Comparison of ENCODE assay signal across 18 cellular contexts in the genomic region with DNA sequence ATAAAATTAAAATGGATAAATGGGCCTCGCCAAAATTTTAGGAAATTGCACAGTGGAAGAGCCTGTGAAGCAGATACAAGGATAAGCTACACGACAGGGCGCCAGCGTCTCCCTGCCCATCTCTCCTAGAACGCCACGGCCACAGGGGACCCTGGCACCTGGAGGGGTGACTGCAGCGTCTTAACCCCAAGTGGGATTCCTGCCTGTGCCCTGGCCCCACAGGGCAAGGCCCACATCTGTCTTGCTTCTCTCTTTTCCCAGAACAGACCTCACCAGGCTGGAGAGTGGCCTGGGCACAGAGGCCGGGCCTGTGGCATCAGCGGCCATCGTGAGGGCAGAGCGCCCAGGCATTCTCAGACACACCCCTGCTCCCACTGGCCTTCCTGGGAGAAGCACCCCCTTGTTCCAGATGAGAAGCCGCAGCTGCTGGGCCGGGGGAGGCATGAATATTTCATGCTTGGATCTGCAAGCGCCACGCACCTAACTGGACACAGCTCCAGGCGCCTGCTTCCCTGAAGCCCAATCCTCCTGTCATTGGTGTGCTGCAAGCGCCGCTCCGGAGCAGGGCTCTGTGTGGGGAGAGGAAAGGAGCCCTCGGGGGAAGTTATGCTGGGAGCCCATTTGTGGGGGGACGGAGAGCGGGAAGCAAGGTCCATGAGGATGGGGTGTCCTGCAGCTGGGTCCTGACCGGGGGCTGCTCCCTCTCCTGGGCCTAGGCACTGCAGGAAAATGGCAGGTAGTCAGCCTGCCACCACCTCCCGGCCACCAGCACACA.
A peak's percentile ranks its signal among the peaks of the same experiment; 100 is the strongest.
DNase-seq lines count a peak whose midpoint lies in the region; ATAC-seq, FAIRE-seq and TF ChIP-seq lines count a peak whose summit lies in the region.
"Had no signal": no experiment of that assay in that cellular context is flagged by ENCODE, and none has a peak within 500 bp of the region (broad histone marks: within the 10 kb centered on the region; RNA-seq: fewer than 3 reads in every experiment).

No MANE protein-coding gene starts in this region.

- peak overlapping the region; percentile 43 for H3K23ac ChIP-seq in neuronal stem cell (ENCODE audit: low read depth, low read length, poor library complexity)

- TF ChIP-seq POLR2A in K562 (conservative IDR thresholded peaks at IDR 0.05) (no peak), testis (IDR thresholded peaks at IDR 0.05) (no peak)

- no peak overlapping the region for H2BK5ac ChIP-seq in neuronal stem cell (ENCODE audit: low read length)

- H4K91ac ChIP-seq in neuronal stem cell (ENCODE audit: low read depth, low read length, poor library complexity), result no peak overlapping the region

- no peak for ATAC-seq in activated CD4-positive, CD25-positive, alpha-beta regulatory T cell treated with anti-CD3 and anti-CD28 coated beads, Interleukin-2, amount 50 U/mL, for 24 hours
- ATAC-seq in K562 (no peak), WTC11 (no peak)
- ATAC-seq: GM23338 had no signal

- no peaks in the 10 kb centered on the region for H3K79me2 ChIP-seq in K562 (ENCODE audit: control insufficient read depth, insufficient read depth, low read length)

- peaks cover 5% of the 10 kb centered on the region for H3K79me1 ChIP-seq in neuronal stem cell (ENCODE audit: low read depth, low read length)

- H3K9ac ChIP-seq in K562 (ENCODE audit: insufficient read depth in 1 of 2, low read depth in 2 of 2, low read length in 2 of 2) (no peak overlapping the region; a peak in 1 of 4 replicates), neuronal stem cell (ENCODE audit: low read depth, low read length, poor library complexity) (no peak overlapping the region)
- H3K9ac ChIP-seq: BLaER1 had no signal

- H2BK12ac ChIP-seq in neuronal stem cell (ENCODE audit: low read length), result no peak overlapping the region

- H3K27me3 Mint-ChIP-seq in WTC11 (ENCODE audit: low read depth), result no peaks in the 10 kb centered on the region

- no peak for TF ChIP-seq RAD21 in K562 (CRISPR knock-in tag; conservative IDR thresholded peaks at IDR 0.05 in 1 of 2, IDR thresholded peaks at IDR 0.05 in 1 of 2)

- H3K4ac ChIP-seq in neuronal stem cell (ENCODE audit: low read length), result no peak overlapping the region

- POLR2A ChIA-PET in K562 (lab: Yijun Ruan, JAX), result no interaction called here
- POLR2A ChIA-PET in WTC11 (lab: Charles Lee), result no interaction called here

- H3K14ac ChIP-seq in neuronal stem cell (ENCODE audit: low read length), result no peak overlapping the region

- in situ Hi-C loops in K562 (cut with MboI), result no loop called here

- H3K4me2 ChIP-seq in K562 (ENCODE audit: insufficient read depth, low read length), result no peak overlapping the region
- H3K4me2 ChIP-seq in neuronal stem cell (ENCODE audit: insufficient read depth, low read length, poor library complexity, severe bottlenecking), result no peak overlapping the region
- H3K4me2 ChIP-seq: GM23338 had no signal

- CTCF ChIA-PET in K562 (lab: Yijun Ruan, JAX; ENCODE audit: low intra/inter-chr PET ratio) (no interaction called here), WTC11 (lab: Charles Lee) (no interaction called here)

- H3K4me3 ChIP-seq in K562 (no peak overlapping the region), neuronal stem cell (ENCODE audit: low read length in 2 of 2) (peak overlapping the region in 1 of 2 donors; percentile 20), testis (no peak overlapping the region)
- H3K4me3 ChIP-seq: BLaER1, GM23338 had no signal

- TF ChIP-seq CTCF in K562 (IDR thresholded peaks at IDR 0.05 in 2 of 3, conservative IDR thresholded peaks at IDR 0.05 in 1 of 3; ENCODE audit: insufficient read depth in 2 of 3, low read depth in 1 of 3, low read length in 3 of 3) (no peak), testis (IDR thresholded peaks at IDR 0.05) (no peak), WTC11 (IDR thresholded peaks at IDR 0.05) (no peak)

- H4K20me1 ChIP-seq in K562 (replicated peaks; ENCODE audit: control insufficient read depth, insufficient read depth, low read length), result no peaks in the 10 kb centered on the region

- no peak overlapping the region for H2BK15ac ChIP-seq in neuronal stem cell (ENCODE audit: low read length)

- H3K9me3 ChIP-seq in K562 (replicated peaks; ENCODE audit: control insufficient read depth, insufficient read depth, low read depth, low read length) (no peaks in the 10 kb centered on the region), neuronal stem cell (replicated peaks in 1 of 2; ENCODE audit: control insufficient read depth in 2 of 2, insufficient read depth in 1 of 2, low read depth in 1 of 2, low read length in 2 of 2) (no peaks in the 10 kb centered on the region), testis (no peaks in the 10 kb centered on the region)
- H3K9me3 ChIP-seq: BLaER1 had no signal

- no peak overlapping the region for H3K4me3 Mint-ChIP-seq in WTC11
- H3K4me3 Mint-ChIP-seq: GM23338 had no signal

- no peaks in the 10 kb centered on the region for H3K9me1 ChIP-seq in K562 (ENCODE audit: control insufficient read depth, insufficient read depth, low read length)

- H2AK5ac ChIP-seq in neuronal stem cell (ENCODE audit: low read depth, low read length), result no peak overlapping the region

- BruUV-seq in K562 (replicated peaks; lab: Mats Ljungman, UMichigan), result no TSS peak

- H2AFZ ChIP-seq in K562 (ENCODE audit: low read depth, low read length) (no peak overlapping the region), neuronal stem cell (ENCODE audit: low read length) (no peak overlapping the region)
- H2AFZ ChIP-seq: GM23338 had no signal

- WGBS in K562 (ENCODE audit: insufficient coverage, low coverage, missing lambda C conversion rate), result 92% methylated on average over 18 of the region's 24 CpGs
- no CpG with 5 or more reads among the region's 24 CpGs for WGBS in neuronal stem cell (ENCODE audit: extremely low coverage in 2 of 2, insufficient read length in 2 of 2, insufficient replicate concordance in 1 of 2), 2 donors
- WGBS in testis, 2 donors, result 84 to 94% methylated on average over 8 to 24 of the region's 24 CpGs

- H3K27me3 ChIP-seq in K562 (ENCODE audit: control insufficient read depth in 2 of 2, insufficient read depth in 2 of 2, low read length in 2 of 2), result no peaks in the 10 kb centered on the region
- no peaks in the 10 kb centered on the region for H3K27me3 ChIP-seq in neuronal stem cell (ENCODE audit: control insufficient read depth in 3 of 3, insufficient read depth in 3 of 3, low read depth in 1 of 3, low read length in 3 of 3)
- no peaks in the 10 kb centered on the region for H3K27me3 ChIP-seq in testis
- H3K27me3 ChIP-seq: BLaER1 had no signal

- DNase-seq in activated CD4-positive, CD25-positive, alpha-beta regulatory T cell treated with anti-CD3 and anti-CD28 coated beads, Interleukin-2, amount 50 U/mL, for 72 hours, result peak; percentile 16
- DNase-seq in K562 (ENCODE audit: extremely low read depth in 1 of 4, low spot score in 3 of 4) (no peak), neuronal stem cell (ENCODE audit: low spot score) (no peak), testis (peak; percentile 9), WTC11 (ENCODE audit: low spot score) (no peak), SW480 (ENCODE audit: low spot score) (no peak), epidermal melanocyte (ENCODE audit: insufficient read length, low spot score) (no peak)
- DNase-seq: GF-D8; NCI-H1417 treated with DMSO at 0.1 percent for 48 hours; NCI-H1930; NCI-H2171; NCI-H446; NK-92 treated with Interleukin-12 subunit alpha and Interleukin-12 subunit beta, amount 100 ng/mL, for 24 hours had no signal

- H3K9me3 Mint-ChIP-seq in WTC11, result peaks cover under 1% of the 10 kb centered on the region; the same call in 1 of the 2 replicates

- H4K8ac ChIP-seq in neuronal stem cell (ENCODE audit: low read depth, low read length), result peak overlapping the region; percentile 43

- no peak overlapping the region for H3K18ac ChIP-seq in neuronal stem cell (ENCODE audit: low read length)

- no peak overlapping the region for H2BK120ac ChIP-seq in neuronal stem cell (ENCODE audit: low read depth, low read length)

- H3K27ac ChIP-seq in K562 (ENCODE audit: extremely low read depth, low read depth, low read length), result no peak overlapping the region
- no peak overlapping the region for H3K27ac ChIP-seq in neuronal stem cell (replicated peaks; ENCODE audit: low read length)
- H3K27ac ChIP-seq in testis, result no peak overlapping the region
- H3K27ac ChIP-seq: 22Rv1, BLaER1 had no signal

- no peak for FAIRE-seq in K562 (lab: Jason Lieb, UNC)
- FAIRE-seq: GM12891 had no signal

- no peaks in the 10 kb centered on the region for H3K36me3 ChIP-seq in K562 (ENCODE audit: control insufficient read depth, insufficient read depth, low read length)
- H3K36me3 ChIP-seq in neuronal stem cell (replicated peaks in 1 of 2; ENCODE audit: control insufficient read depth in 2 of 2, insufficient read depth in 2 of 2, low read length in 2 of 2), result no peaks in the 10 kb centered on the region
- H3K36me3 ChIP-seq in testis (ENCODE audit: low read depth, missing control alignments), result no peaks in the 10 kb centered on the region

- intact Hi-C loops in K562 (cut with micrococcal nuclease) (no loop called here), testis (cut with DNase I; ENCODE audit: low total_unique reads) (no loop called here)

- no peaks in the 10 kb centered on the region for H3K4me1 Mint-ChIP-seq in WTC11

- H3K4me1 ChIP-seq in K562 (replicated peaks in 1 of 2; ENCODE audit: control insufficient read depth in 2 of 2, insufficient read depth in 2 of 2, low read length in 2 of 2), result peaks cover 0 to 23% of the 10 kb centered on the region in 2 experiments; a peak in 2 of 5 replicates
- peaks cover 0 to under 1% of the 10 kb centered on the region in 2 donors for H3K4me1 ChIP-seq in neuronal stem cell (ENCODE audit: control insufficient read depth in 2 of 2, insufficient read depth in 1 of 2, low read depth in 1 of 2, low read length in 2 of 2)
- H3K4me1 ChIP-seq in testis, result no peaks in the 10 kb centered on the region

- no peak for TF ChIP-seq EP300 in K562 (IDR thresholded peaks at IDR 0.05; ENCODE audit: low read length)

- no peak overlapping the region for H3K27ac Mint-ChIP-seq in WTC11
- H3K27ac Mint-ChIP-seq: GM23338 had no signal

- peaks cover under 1% of the 10 kb centered on the region for H3K36me3 Mint-ChIP-seq in WTC11

TF ChIP-seq in K562, 482 proteins besides CTCF, POLR2A, EP300 and RAD21:
- TF ChIP-seq ZNF644 (tag; IDR thresholded peaks at IDR 0.05; ENCODE audit: low read depth) (no peak), RBFOX2 (IDR thresholded peaks at IDR 0.05; ENCODE audit: low read depth, low read length) (0 out of 2 replicates have a peak, but pooled peaks have one; percentile 2), POLR2G (IDR thresholded peaks at IDR 0.05; ENCODE audit: low read depth, low read length) (peak; percentile 46; the same call in 1 of the 2 replicates)
TF ChIP-seq in K562: peak in this region for 2.

TF ChIP-seq in WTC11, 78 proteins besides CTCF, POLR2A, EP300 and RAD21:
- TF ChIP-seq GTF2I (CRISPR knock-in tag; conservative IDR thresholded peaks at IDR 0.05) (no peak), ESRRA (CRISPR knock-in tag; IDR thresholded peaks at IDR 0.05; ENCODE audit: borderline replicate concordance) (no peak), CREM (CRISPR knock-in tag; IDR thresholded peaks at IDR 0.05) (no peak)

Comparison
In these comparisons a context has a peak if more than half of its experiments do, and no peak if none do; other contexts are left out.
1. DNase-seq: peak in activated CD4-positive, CD25-positive, alpha-beta regulatory T cell treated with anti-CD3 and anti-CD28 coated beads, Interleukin-2, amount 50 U/mL, for 72 hours (single experiment) and testis (single experiment); none in K562 (0 of 4), neuronal stem cell (single experiment), WTC11 (single experiment), SW480 (single experiment) and epidermal melanocyte (single experiment).